24 cellular contexts compared by ENCODE assay signal in the genomic region with DNA sequence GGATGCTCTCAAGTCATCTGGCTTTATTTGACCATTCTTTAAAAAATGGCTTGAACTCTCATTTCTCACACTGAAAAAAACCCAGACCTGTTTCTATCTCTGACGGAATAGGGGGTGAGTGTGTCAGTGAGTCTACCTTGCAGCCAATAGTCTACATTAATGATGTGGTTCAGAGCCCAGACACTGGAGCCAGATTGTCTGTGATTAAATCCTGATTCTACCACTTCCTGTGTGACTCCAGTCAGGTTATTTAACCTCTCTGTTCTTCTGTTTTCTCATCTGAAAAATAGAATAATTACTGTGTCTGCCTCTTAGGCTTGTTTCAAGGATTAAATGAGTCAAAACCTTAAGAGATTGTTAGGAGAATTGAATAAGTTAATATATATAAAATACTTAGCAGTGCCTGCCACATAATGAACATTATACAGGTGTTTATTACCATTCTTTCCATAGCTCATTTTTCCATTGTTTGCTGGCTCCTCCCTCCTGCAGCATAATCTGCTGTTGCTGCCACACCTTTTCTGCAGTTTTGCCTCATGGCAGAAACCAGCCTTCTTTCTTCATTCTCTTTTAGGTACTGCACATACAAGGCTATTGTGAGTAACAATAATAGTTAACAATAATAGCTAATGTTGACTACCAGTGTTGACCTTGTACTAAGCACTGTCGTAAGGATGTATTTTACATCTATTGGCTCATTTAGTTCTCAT.
A peak's percentile ranks its signal among the peaks of the same experiment; 100 is the strongest.
DNase-seq lines count a peak whose midpoint lies in the region; ATAC-seq and TF ChIP-seq lines count a peak whose summit lies in the region.
"Had no signal": no experiment of that assay in that cellular context is flagged by ENCODE, and none has a peak within 500 bp of the region (broad histone marks: within the 10 kb centered on the region; RNA-seq: fewer than 3 reads in every experiment).

No MANE protein-coding gene starts in this region.

- H3K9ac ChIP-seq in colonic mucosa (ENCODE audit: low read depth in 2 of 2, low read length in 2 of 2), result no peak overlapping the region
- H3K9ac ChIP-seq: KMS-11 had no signal

- DNase-seq in activated naive CD4-positive, alpha-beta T cell treated with anti-CD3 and anti-CD28 coated beads, Interleukin-2, amount 10 ng/mL, durations not matched to agents 7 days and 5 days, result peak; percentile 23
- no peak for DNase-seq in activated naive CD4-positive, alpha-beta T cell treated with anti-CD3 and anti-CD28 coated beads for 36 hours
- DNase-seq in colonic mucosa (peak; percentile 52), EL (no peak), posterior cingulate gyrus (no peak)
- DNase-seq: amygdala, dermis blood vessel endothelial cell, DMS153, heart left ventricle, MV-4-11, natural killer cell, NCI-H2171, NCI-H524 treated with DMSO at 0.1 percent for 48 hours, substantia nigra, WERI-Rb-1 had no signal

- POLR2A ChIA-PET in HEK293 (lab: Yijun Ruan, JAX), result no interaction called here

- H3K4me1 Mint-ChIP-seq in activated naive CD4-positive, alpha-beta T cell treated with anti-CD3 and anti-CD28 coated beads, Interleukin-2, amount 10 ng/mL, durations not matched to agents 7 days and 5 days, result peaks cover 6% of the 10 kb centered on the region
- H3K4me1 Mint-ChIP-seq in activated naive CD4-positive, alpha-beta T cell treated with anti-CD3 and anti-CD28 coated beads for 36 hours (ENCODE audit: low read depth), result peaks cover 5% of the 10 kb centered on the region
- H3K4me1 Mint-ChIP-seq in stimulated activated naive CD8-positive, alpha-beta T cell treated with anti-CD3 and anti-CD28 coated beads, Interleukin-15, Interleukin-2, amounts not matched to agents 100 ng/mL and 50 ng/mL, for 24 hours (ENCODE audit: low read depth), result peaks cover 13% of the 10 kb centered on the region

- H3K27me3 Mint-ChIP-seq in activated naive CD4-positive, alpha-beta T cell treated with anti-CD3 and anti-CD28 coated beads, Interleukin-2, amount 10 ng/mL, durations not matched to agents 7 days and 5 days, result no peaks in the 10 kb centered on the region
- no peaks in the 10 kb centered on the region for H3K27me3 Mint-ChIP-seq in activated naive CD4-positive, alpha-beta T cell treated with anti-CD3 and anti-CD28 coated beads for 36 hours (ENCODE audit: low read depth)
- H3K27me3 Mint-ChIP-seq in stimulated activated naive CD8-positive, alpha-beta T cell treated with anti-CD3 and anti-CD28 coated beads, Interleukin-15, Interleukin-2, amounts not matched to agents 100 ng/mL and 50 ng/mL, for 24 hours, result no peaks in the 10 kb centered on the region

- no peaks in the 10 kb centered on the region; the same call in 1 of the 2 replicates for H3K4me1 ChIP-seq in HEK293 (ENCODE audit: control insufficient read depth, insufficient read depth, low read length)
- H3K4me1 ChIP-seq in colonic mucosa, result no peaks in the 10 kb centered on the region
- H3K4me1 ChIP-seq: right atrium auricular region had no signal

- H3K36me3 Mint-ChIP-seq in activated naive CD4-positive, alpha-beta T cell treated with anti-CD3 and anti-CD28 coated beads, Interleukin-2, amount 10 ng/mL, durations not matched to agents 7 days and 5 days, result no peaks in the 10 kb centered on the region
- no peaks in the 10 kb centered on the region for H3K36me3 Mint-ChIP-seq in activated naive CD4-positive, alpha-beta T cell treated with anti-CD3 and anti-CD28 coated beads for 36 hours (ENCODE audit: low read depth)
- no peaks in the 10 kb centered on the region for H3K36me3 Mint-ChIP-seq in stimulated activated naive CD8-positive, alpha-beta T cell treated with anti-CD3 and anti-CD28 coated beads, Interleukin-15, Interleukin-2, amounts not matched to agents 100 ng/mL and 50 ng/mL, for 24 hours (ENCODE audit: low read depth)
- H3K36me3 Mint-ChIP-seq: natural killer cell had no signal

- H3K27ac Mint-ChIP-seq in activated naive CD4-positive, alpha-beta T cell treated with anti-CD3 and anti-CD28 coated beads, Interleukin-2, amount 10 ng/mL, durations not matched to agents 7 days and 5 days, result no peak overlapping the region
- H3K27ac Mint-ChIP-seq in activated naive CD4-positive, alpha-beta T cell treated with anti-CD3 and anti-CD28 coated beads for 36 hours, result no peak overlapping the region
- no peak overlapping the region for H3K27ac Mint-ChIP-seq in stimulated activated naive CD8-positive, alpha-beta T cell treated with anti-CD3 and anti-CD28 coated beads, Interleukin-15, Interleukin-2, amounts not matched to agents 100 ng/mL and 50 ng/mL, for 24 hours
- H3K27ac Mint-ChIP-seq: natural killer cell had no signal

- H3K27me3 ChIP-seq in colonic mucosa, result no peaks in the 10 kb centered on the region
- H3K27me3 ChIP-seq: heart left ventricle, right atrium auricular region had no signal

- intact Hi-C loops in activated naive CD4-positive, alpha-beta T cell treated with anti-CD3 and anti-CD28 coated beads for 36 hours (cut with micrococcal nuclease), result no loop called here
- intact Hi-C loops in colonic mucosa (cut with DNase I), result no loop called here
- intact Hi-C loops in posterior cingulate gyrus (cut with DNase I), result no loop called here

- CTCF ChIA-PET in activated naive CD4-positive, alpha-beta T cell treated with anti-CD3 and anti-CD28 coated beads, Interleukin-2, amount 10 ng/mL, durations not matched to agents 7 days and 5 days (lab: Charles Lee), result no interaction called here
- CTCF ChIA-PET in activated naive CD4-positive, alpha-beta T cell treated with anti-CD3 and anti-CD28 coated beads for 36 hours (lab: Charles Lee), result no interaction called here
- CTCF ChIA-PET in HEK293 (lab: Yijun Ruan, JAX), result no interaction called here

- H3K9me3 Mint-ChIP-seq in activated naive CD4-positive, alpha-beta T cell treated with anti-CD3 and anti-CD28 coated beads, Interleukin-2, amount 10 ng/mL, durations not matched to agents 7 days and 5 days, result no peaks in the 10 kb centered on the region
- H3K9me3 Mint-ChIP-seq in activated naive CD4-positive, alpha-beta T cell treated with anti-CD3 and anti-CD28 coated beads for 36 hours, result no peaks in the 10 kb centered on the region
- H3K9me3 Mint-ChIP-seq in stimulated activated naive CD8-positive, alpha-beta T cell treated with anti-CD3 and anti-CD28 coated beads, Interleukin-15, Interleukin-2, amounts not matched to agents 100 ng/mL and 50 ng/mL, for 24 hours, result no peaks in the 10 kb centered on the region
- H3K9me3 Mint-ChIP-seq: natural killer cell had no signal

- H3K9me3 ChIP-seq in HEK293 (ENCODE audit: control insufficient read depth, insufficient read depth, low read depth, low read length), result no peaks in the 10 kb centered on the region
- no peaks in the 10 kb centered on the region for H3K9me3 ChIP-seq in colonic mucosa
- H3K9me3 ChIP-seq: heart left ventricle, right atrium auricular region had no signal

- H3K36me3 ChIP-seq in HEK293 (ENCODE audit: control insufficient read depth in 2 of 2, insufficient read depth in 1 of 2, low read length in 2 of 2) (no peaks in the 10 kb centered on the region), colonic mucosa (no peaks in the 10 kb centered on the region)
- H3K36me3 ChIP-seq: heart left ventricle, right atrium auricular region, WERI-Rb-1 had no signal

- H3K4me3 ChIP-seq in HEK293 (ENCODE audit: low read depth, low read length) (no peak overlapping the region), colonic mucosa (no peak overlapping the region)
- H3K4me3 ChIP-seq: heart left ventricle, right atrium auricular region, SK-N-MC had no signal

- H3K27ac ChIP-seq in HEK293 (ENCODE audit: extremely low read depth, low read depth, low read length) (no peak overlapping the region), colonic mucosa (no peak overlapping the region)
- H3K27ac ChIP-seq: C4-2B, heart left ventricle, KMS-11, right atrium auricular region, RWPE1, SK-N-MC, WERI-Rb-1 had no signal

- TF ChIP-seq CTCF in HEK293 (tag by site-specific recombination; IDR thresholded peaks at IDR 0.05), result no peak
- TF ChIP-seq CTCF in colonic mucosa (IDR thresholded peaks at IDR 0.05), result no peak

- no peak for ATAC-seq in HG03432 (IDR thresholded peaks at IDR 0.05; ENCODE audit: unreplicated experiment)
- ATAC-seq: heart left ventricle, left lobe of liver had no signal

- no peak overlapping the region for H3K4me3 Mint-ChIP-seq in activated naive CD4-positive, alpha-beta T cell treated with anti-CD3 and anti-CD28 coated beads, Interleukin-2, amount 10 ng/mL, durations not matched to agents 7 days and 5 days
- H3K4me3 Mint-ChIP-seq in activated naive CD4-positive, alpha-beta T cell treated with anti-CD3 and anti-CD28 coated beads for 36 hours, result no peak overlapping the region
- H3K4me3 Mint-ChIP-seq in stimulated activated naive CD8-positive, alpha-beta T cell treated with anti-CD3 and anti-CD28 coated beads, Interleukin-15, Interleukin-2, amounts not matched to agents 100 ng/mL and 50 ng/mL, for 24 hours, result peak overlapping the region; percentile 19
- H3K4me3 Mint-ChIP-seq: natural killer cell had no signal

TF ChIP-seq in HEK293, 187 proteins besides CTCF, POLR2A, EP300 and RAD21:
- 0 out of 2 replicates have a peak, but pooled peaks have one; percentile 23 for TF ChIP-seq ZNF768 (tag by site-specific recombination; IDR thresholded peaks at IDR 0.05)
- TF ChIP-seq ZNF416 (tag by site-specific recombination; IDR thresholded peaks at IDR 0.05), result no peak

Comparison
In these comparisons a context has a peak if more than half of its experiments do, and no peak if none do; other contexts are left out.
1. DNase-seq: peak in activated naive CD4-positive, alpha-beta T cell treated with anti-CD3 and anti-CD28 coated beads, Interleukin-2, amount 10 ng/mL, durations not matched to agents 7 days and 5 days (single experiment) and colonic mucosa (single experiment); none in activated naive CD4-positive, alpha-beta T cell treated with anti-CD3 and anti-CD28 coated beads for 36 hours (single experiment), EL (single experiment) and posterior cingulate gyrus (0 of 10).